In genomic region chr14:33110737-33111443, GRCh38 we compare ENCODE assay signal across 21 cellular contexts.
"Had no signal": no experiment of that assay in that cellular context is flagged by ENCODE, and none has a peak within 500 bp of the region (broad histone marks: within the 10 kb centered on the region; RNA-seq: fewer than 3 reads in every experiment).

No MANE protein-coding gene starts in this region.

- H3K79me2 ChIP-seq: hepatocyte, parathyroid adenoma had no signal

- H3K4me3 Mint-ChIP-seq: activated naive CD8-positive, alpha-beta T cell treated with anti-CD3 and anti-CD28 coated beads, Interleukin-2, amount 10 ng/mL, durations not matched to agents 7 days and 5 days; activated T-cell treated with anti-CD3 and anti-CD28 coated beads, Interleukin-2, amount 50 U/mL, for 24 hours; memory B cell; nephron progenitor cell; stimulated activated memory B cell treated with anti-CD40 and anti-IgM and Interleukin-4, amounts not matched to agents 10 μg/mL and 1 μg/mL and 100 μg/mL, for 72 hours had no signal

- H3K4me1 ChIP-seq: parathyroid adenoma, uterus had no signal

- H3K27me3 ChIP-seq: hepatocyte, uterus had no signal

- H3K9ac ChIP-seq: parathyroid adenoma had no signal

- H3K27me3 Mint-ChIP-seq: activated naive CD8-positive, alpha-beta T cell treated with anti-CD3 and anti-CD28 coated beads, Interleukin-2, amount 10 ng/mL, durations not matched to agents 7 days and 5 days; activated T-cell treated with anti-CD3 and anti-CD28 coated beads, Interleukin-2, amount 50 U/mL, for 24 hours; memory B cell; stimulated activated memory B cell treated with anti-CD40 and anti-IgM and Interleukin-4, amounts not matched to agents 10 μg/mL and 1 μg/mL and 100 μg/mL, for 72 hours had no signal

- H3K4me2 ChIP-seq: hepatocyte had no signal

- ATAC-seq: left cardiac atrium; sciatic nerve; stimulated activated memory B cell treated with anti-CD40 and anti-IgM and Interleukin-4, amounts not matched to agents 10 μg/mL and 1 μg/mL and 100 μg/mL, for 72 hours had no signal

- H3K4me3 ChIP-seq: hepatocyte, uterus had no signal

- H2AFZ ChIP-seq: hepatocyte, parathyroid adenoma had no signal

- H3K9me3 Mint-ChIP-seq: activated T-cell treated with anti-CD3 and anti-CD28 coated beads, Interleukin-2, amount 50 U/mL, for 24 hours; stimulated activated memory B cell treated with anti-CD40 and anti-IgM and Interleukin-4, amounts not matched to agents 10 μg/mL and 1 μg/mL and 100 μg/mL, for 72 hours had no signal

- H3K27ac Mint-ChIP-seq: activated naive CD8-positive, alpha-beta T cell treated with anti-CD3 and anti-CD28 coated beads, Interleukin-2, amount 10 ng/mL, durations not matched to agents 7 days and 5 days; activated T-cell treated with anti-CD3 and anti-CD28 coated beads, Interleukin-2, amount 50 U/mL, for 24 hours; activated T-helper 2 cell treated with anti-CD3 and anti-CD28 coated beads, Interferon-gamma antibody, Interleukin-2, Interleukin-4, amounts not matched to agents 10 μg/mL and 5 μg/mL and 100 μg/mL, durations not matched to agents 14 hours and 24 hours and 36 hours; memory B cell; nephron progenitor cell; stimulated activated memory B cell treated with anti-CD40 and anti-IgM and Interleukin-4, amounts not matched to agents 10 μg/mL and 1 μg/mL and 100 μg/mL, for 72 hours had no signal

- H3K36me3 ChIP-seq: uterus had no signal

- H3K27ac ChIP-seq: hepatocyte, parathyroid adenoma, uterus had no signal

- H3K36me3 Mint-ChIP-seq: activated naive CD8-positive, alpha-beta T cell treated with anti-CD3 and anti-CD28 coated beads, Interleukin-2, amount 10 ng/mL, durations not matched to agents 7 days and 5 days; memory B cell; stimulated activated memory B cell treated with anti-CD40 and anti-IgM and Interleukin-4, amounts not matched to agents 10 μg/mL and 1 μg/mL and 100 μg/mL, for 72 hours had no signal

- H3K9me3 ChIP-seq: uterus had no signal

- H3K4me1 Mint-ChIP-seq: activated naive CD8-positive, alpha-beta T cell treated with anti-CD3 and anti-CD28 coated beads, Interleukin-2, amount 10 ng/mL, durations not matched to agents 7 days and 5 days; memory B cell; nephron progenitor cell; stimulated activated memory B cell treated with anti-CD40 and anti-IgM and Interleukin-4, amounts not matched to agents 10 μg/mL and 1 μg/mL and 100 μg/mL, for 72 hours had no signal

- DNase-seq: activated CD4-positive, alpha-beta T cell treated with anti-CD3 and anti-CD28 coated beads, Interleukin-2, amount 50 U/mL, for 4 hours; activated CD8-positive, alpha-beta memory T cell treated with anti-CD3 and anti-CD28 coated beads for 24 hours; activated CD8-positive, alpha-beta memory T cell treated with anti-CD3 and anti-CD28 coated beads, Interleukin-2, amount 50 U/mL, for 4 hours; activated naive CD4-positive, alpha-beta T cell; activated naive CD8-positive, alpha-beta T cell treated with anti-CD3 and anti-CD28 coated beads, Interleukin-2, amount 10 ng/mL, durations not matched to agents 7 days and 5 days; activated T-cell treated with anti-CD3 and anti-CD28 coated beads, Interleukin-2, amount 50 U/mL, for 24 hours; amniotic stem cell; islet precursor cell; left cardiac atrium; nephron progenitor cell; small intestine; stimulated activated CD4-positive, alpha-beta T cell treated with anti-CD3 and anti-CD28 coated beads, Interleukin-2, amount 100 ng/mL, for 24 hours; T-helper 9 cell; trophoblast cell; uterus had no signal
